8 cellular contexts compared by ENCODE assay signal in genomic region chr14:21476925-21477681, GRCh38. TPM values are rescaled to one million over a fixed set of nuclear protein-coding genes. Genes with fewer than 3 reads are reported as not detected.
DNase-seq lines count a peak whose midpoint lies in the region; TF ChIP-seq lines count a peak whose summit lies in the region.

Gene RAB2B, minus strand, starts transcription at chr14:21476959. Its CDS starts 87 bp downstream, at chr14:21476872.
Gene TOX4, plus strand, starts transcription at chr14:21477195. Its CDS starts 84 bp downstream, at chr14:21477279.

- H4K8ac ChIP-seq in H9 (replicated peaks; ENCODE audit: insufficient read length, low read depth, low read length) (no peak within 1 kb of the TSS), neuronal stem cell (ENCODE audit: low read depth, low read length) (no peak within 1 kb of the TSS)

- H2BK120ac ChIP-seq in H9 (ENCODE audit: low read depth, low read length, poor library complexity, severe bottlenecking) = no peak within 1 kb of the TSS
- no peak within 1 kb of the TSS for H2BK120ac ChIP-seq in neuronal stem cell (ENCODE audit: low read depth, low read length)

- WGBS in H9 (ENCODE audit: extremely low coverage, insufficient read length, low lambda C conversion rate) = no CpG with 5 or more reads among the region's 49 CpGs
- whole genome bisulfite sequencing in neuronal stem cell (ENCODE audit: extremely low coverage in 2 of 2, insufficient read length in 2 of 2, insufficient replicate concordance in 1 of 2), 2 donors = no CpG with 5 or more reads among the region's 49 CpGs

- H3K27ac ChIP-seq in H9 (ENCODE audit: insufficient read length, low read depth, low read length) (peak within 1 kb of the TSS; percentile 69), neuronal stem cell (replicated peaks; ENCODE audit: low read length) (no peak within 1 kb of the TSS), substantia nigra (ENCODE audit: low read depth, low read length, poor library complexity, severe bottlenecking) (peak within 1 kb of the TSS; percentile 89)

- no peak within 1 kb of the TSS for H4K5ac ChIP-seq in H9 (ENCODE audit: insufficient read length, low read depth, low read length)

- peaks cover 8 to 13% of the 10 kb centered on the region in 2 experiments for H3K4me1 Mint-ChIP-seq in H9

- H3K18ac ChIP-seq in H9 (ENCODE audit: insufficient read length, low read depth, low read length) (peak within 1 kb of the TSS; percentile 92), neuronal stem cell (ENCODE audit: low read length) (peak within 1 kb of the TSS; percentile 77)

- 0 out of 2 replicates have a peak, but pooled peaks cover 5% of the 10 kb centered on the region for H3K36me3 ChIP-seq in MG63
- peaks cover 3 to 51% of the 10 kb centered on the region in 2 donors for H3K36me3 ChIP-seq in neuronal stem cell (replicated peaks in 1 of 2; ENCODE audit: control insufficient read depth in 2 of 2, insufficient read depth in 2 of 2, low read length in 2 of 2)

- H3K4me3 ChIP-seq in MG63 (peak within 1 kb of the TSS; percentile 91), neuronal stem cell (ENCODE audit: low read length in 2 of 2) (peak within 1 kb of the TSS; percentile 89 to 93)

- H3K4me2 ChIP-seq in H9 (ENCODE audit: insufficient read depth, insufficient read length, low read length) (peak within 1 kb of the TSS; percentile 93), neuronal stem cell (ENCODE audit: insufficient read depth, low read length, poor library complexity, severe bottlenecking) (peak within 1 kb of the TSS; percentile 92)

- H3K4ac ChIP-seq in H9 (ENCODE audit: low read depth, low read length) (no peak within 1 kb of the TSS), neuronal stem cell (ENCODE audit: low read length) (no peak within 1 kb of the TSS)

- H3K27me3 ChIP-seq in H9 (ENCODE audit: insufficient read depth, low read length) = no peaks in the 10 kb centered on the region
- no peaks in the 10 kb centered on the region for H3K27me3 ChIP-seq in MG63
- H3K27me3 ChIP-seq in neuronal stem cell (ENCODE audit: control insufficient read depth in 3 of 3, insufficient read depth in 3 of 3, low read depth in 1 of 3, low read length in 3 of 3) = no peaks in the 10 kb centered on the region

- peak; percentile 94 for TF ChIP-seq CTCF in H9 (conservative IDR thresholded peaks at IDR 0.05)

- no peak within 1 kb of the TSS for H2BK20ac ChIP-seq in H9 (ENCODE audit: low read depth, low read length, poor library complexity, severe bottlenecking)

- H3K23me2 ChIP-seq in H9 (ENCODE audit: insufficient read length, low read depth, low read length, poor library complexity, severe bottlenecking) = peaks cover 7% of the 10 kb centered on the region

- peaks cover 1% of the 10 kb centered on the region; the same call in 1 of the 2 replicates for H3K79me2 ChIP-seq in H9 (ENCODE audit: insufficient read depth, low read length)

- H4K91ac ChIP-seq in H9 (ENCODE audit: insufficient read length, low read depth, low read length) (no peak within 1 kb of the TSS), neuronal stem cell (ENCODE audit: low read depth, low read length, poor library complexity) (no peak within 1 kb of the TSS)

- no peaks in the 10 kb centered on the region; a peak in 1 of 5 replicates for H3K9me3 Mint-ChIP-seq in H9

- H2BK12ac ChIP-seq in H9 (ENCODE audit: insufficient read length, low read depth, low read length) = no peak within 1 kb of the TSS
- peak within 1 kb of the TSS; percentile 41 for H2BK12ac ChIP-seq in neuronal stem cell (ENCODE audit: low read length)

- peaks cover 16 to 30% (median 29%) of the 10 kb centered on the region in 3 experiments; a peak in 6 of 7 replicates for H3K36me3 Mint-ChIP-seq in H9 (ENCODE audit: insufficient read depth in 1 of 3, low read depth in 3 of 3)

- H3K23ac ChIP-seq in H9 (ENCODE audit: insufficient read length, low read depth, low read length) = no peak within 1 kb of the TSS
- H3K23ac ChIP-seq in neuronal stem cell (ENCODE audit: low read depth, low read length, poor library complexity) = peak within 1 kb of the TSS; percentile 37

- no peaks in the 10 kb centered on the region for H4K20me1 ChIP-seq in H9 (ENCODE audit: control insufficient read depth, insufficient read depth, insufficient read length)

- H2AK5ac ChIP-seq in H9 (ENCODE audit: insufficient read length, low read length) = no peak within 1 kb of the TSS
- peak within 1 kb of the TSS; percentile 13 for H2AK5ac ChIP-seq in neuronal stem cell (ENCODE audit: low read depth, low read length)

- no peak within 1 kb of the TSS for H3T11ph ChIP-seq in H9 (ENCODE audit: low read length)

- H2AFZ ChIP-seq in H9 (ENCODE audit: low read length) (peak within 1 kb of the TSS; percentile 89), neuronal stem cell (ENCODE audit: low read length) (peak within 1 kb of the TSS; percentile 91)

- H3K79me1 ChIP-seq in H9 (ENCODE audit: insufficient read depth, low read depth, low read length, poor library complexity, severe bottlenecking) (peaks cover 5% of the 10 kb centered on the region), neuronal stem cell (ENCODE audit: low read depth, low read length) (peaks cover 7% of the 10 kb centered on the region)

- H3K27me3 Mint-ChIP-seq in H9 (ENCODE audit: low read depth) = no peaks in the 10 kb centered on the region

- H2BK5ac ChIP-seq in H9 (ENCODE audit: insufficient read length, low read length) (peak within 1 kb of the TSS; percentile 12), neuronal stem cell (ENCODE audit: low read length) (no peak within 1 kb of the TSS)

- no peaks in the 10 kb centered on the region for H3K9me3 ChIP-seq in H9 (ENCODE audit: control insufficient read depth, low read depth, low read length)
- no peaks in the 10 kb centered on the region for H3K9me3 ChIP-seq in MG63
- no peaks in the 10 kb centered on the region for H3K9me3 ChIP-seq in neuronal stem cell (replicated peaks in 1 of 2; ENCODE audit: control insufficient read depth in 2 of 2, insufficient read depth in 1 of 2, low read depth in 1 of 2, low read length in 2 of 2)

- H2BK15ac ChIP-seq in H9 (ENCODE audit: low read depth, low read length) (no peak within 1 kb of the TSS), neuronal stem cell (ENCODE audit: low read length) (no peak within 1 kb of the TSS)

- H3K9ac ChIP-seq in H9 (ENCODE audit: extremely low read depth, insufficient read length, low read length) = peak within 1 kb of the TSS; percentile 93
- H3K9ac ChIP-seq in neuronal stem cell (ENCODE audit: low read depth, low read length, poor library complexity) = peak within 1 kb of the TSS; percentile 91

- peak within 1 kb of the TSS; percentile 97 to 99 (median 97) for H3K27ac Mint-ChIP-seq in H9

- H3K4me1 ChIP-seq in H9 (ENCODE audit: insufficient read depth, low read length) = no peaks in the 10 kb centered on the region
- H3K4me1 ChIP-seq in neuronal stem cell (ENCODE audit: control insufficient read depth in 2 of 2, insufficient read depth in 1 of 2, low read depth in 1 of 2, low read length in 2 of 2) = peaks cover 0 to 2% of the 10 kb centered on the region in 2 donors

- H3K14ac ChIP-seq in H9 (ENCODE audit: insufficient read depth, low read length) (peak within 1 kb of the TSS; percentile 73), neuronal stem cell (ENCODE audit: low read length) (peak within 1 kb of the TSS; percentile 87)

- peak within 1 kb of the TSS; percentile 98 to 100 for H3K4me3 Mint-ChIP-seq in H9

- DNase-seq in GDM1 (lab: John Stamatoyannopoulos, UW) = peak; percentile 96
- DNase-seq in H9 = peak; percentile 99
- DNase-seq in MG63 = peak; percentile 92
- DNase-seq in SIG-M5 (lab: John Stamatoyannopoulos, UW) = peak; percentile 90
- DNase-seq in activated naive CD4-positive, alpha-beta T cell (lab: John Stamatoyannopoulos, UW) = peak; percentile 80 to 88 (median 86)
- peak; percentile 98 for DNase-seq in foreskin melanocyte
- peak; percentile 98 for DNase-seq in neuronal stem cell (ENCODE audit: low spot score)
- peak; percentile 79 to 99 (median 96) for DNase-seq in substantia nigra (lab: John Stamatoyannopoulos, UW)

- H3K56ac ChIP-seq in H9 (ENCODE audit: insufficient read length, low read depth, low read length) = no peak within 1 kb of the TSS

RNA-seq across cellular contexts. Expression of gene RAB2B, which starts in this region (rescaled TPM):
- total RNA-seq in H9 (2021) = 26.2 and 27.9 TPM in 2 replicates
- 6.5 and 7.2 TPM in 2 replicates for total RNA-seq in MG63 (2014; rRNA removed; shearing (Covaris generic); ENCODE audit: low replicate concordance)
- polyA plus RNA-seq in neuronal stem cell (2013, experiment 1 of 2) = 29.9 TPM
- polyA plus RNA-seq in neuronal stem cell (2013, experiment 2 of 2) = 29.5 TPM

RNA-seq across cellular contexts. Expression of gene TOX4, which starts in this region (rescaled TPM):
- total RNA-seq in H9 (2021) = 58.0 and 64.7 TPM in 2 replicates
- total RNA-seq in MG63 (2014; rRNA removed; shearing (Covaris generic); ENCODE audit: low replicate concordance) = 26.9 and 75.1 TPM in 2 replicates
- polyA plus RNA-seq in neuronal stem cell (2013, experiment 1 of 2) = 37.7 TPM
- polyA plus RNA-seq in neuronal stem cell (2013, experiment 2 of 2) = 38.0 TPM
